25 cellular contexts compared by ENCODE assay signal in genomic region chr10:113100299-113100680, GRCh38.
"Had no signal": no experiment of that assay in that cellular context is flagged by ENCODE, and none has a peak within 500 bp of the region (broad histone marks: within the 10 kb centered on the region; RNA-seq: fewer than 3 reads in every experiment).

No MANE protein-coding gene starts in this region.

- H3K36me3 ChIP-seq: gastrocnemius medialis, ovary, sigmoid colon, tibial nerve, vagina had no signal

- H3K27me3 ChIP-seq: body of pancreas, dorsolateral prefrontal cortex, gastrocnemius medialis, ovary, sigmoid colon, tibial nerve, vagina had no signal

- H3K36me3 Mint-ChIP-seq: memory B cell, T-cell had no signal

- H3K27ac Mint-ChIP-seq: activated B cell treated with CpG ODN at 0.5 μM for 24 hours; activated CD4-positive, alpha-beta T cell treated with anti-CD3 and anti-CD28 coated beads, Interleukin-2, amount 10 ng/mL, durations not matched to agents 24 days and 14 days; activated CD8-positive, alpha-beta T cell treated with anti-CD3 and anti-CD28 coated beads for 36 hours; activated naive CD8-positive, alpha-beta T cell treated with anti-CD3 and anti-CD28 coated beads, Interleukin-2, amount 10 ng/mL, durations not matched to agents 7 days and 5 days; activated T-helper 17 cell treated with anti-CD3 and anti-CD28 coated beads, Interleukin-2, amount 50 U/mL, for 72 hours; memory B cell; naive thymus-derived CD4-positive, alpha-beta T cell; T-cell had no signal

- H3K9me3 Mint-ChIP-seq: activated B cell treated with CpG ODN at 0.5 μM for 24 hours; activated CD4-positive, alpha-beta T cell treated with anti-CD3 and anti-CD28 coated beads, Interleukin-2, amount 10 ng/mL, durations not matched to agents 24 days and 14 days; activated CD8-positive, alpha-beta T cell treated with anti-CD3 and anti-CD28 coated beads for 36 hours; activated T-helper 17 cell treated with anti-CD3 and anti-CD28 coated beads, Interleukin-2, amount 50 U/mL, for 72 hours; memory B cell; naive thymus-derived CD4-positive, alpha-beta T cell; T-cell had no signal

- H3K4me3 Mint-ChIP-seq: activated B cell treated with CpG ODN at 0.5 μM for 24 hours; activated CD4-positive, alpha-beta T cell treated with anti-CD3 and anti-CD28 coated beads, Interleukin-2, amount 10 ng/mL, durations not matched to agents 24 days and 14 days; activated CD8-positive, alpha-beta T cell treated with anti-CD3 and anti-CD28 coated beads for 36 hours; activated naive CD8-positive, alpha-beta T cell treated with anti-CD3 and anti-CD28 coated beads, Interleukin-2, amount 10 ng/mL, durations not matched to agents 7 days and 5 days; activated T-helper 17 cell treated with anti-CD3 and anti-CD28 coated beads, Interleukin-2, amount 50 U/mL, for 72 hours; memory B cell; naive thymus-derived CD4-positive, alpha-beta T cell; T-cell had no signal

- DNase-seq: activated B cell treated with CpG ODN at 0.5 μM for 24 hours; activated CD4-positive, alpha-beta T cell treated with anti-CD3 and anti-CD28 coated beads, Interleukin-2, amount 10 ng/mL, durations not matched to agents 24 days and 14 days; activated CD8-positive, alpha-beta T cell treated with anti-CD3 and anti-CD28 coated beads for 36 hours; activated naive CD4-positive, alpha-beta T cell; activated naive CD8-positive, alpha-beta T cell treated with anti-CD3 and anti-CD28 coated beads, Interleukin-2, amount 10 ng/mL, durations not matched to agents 7 days and 5 days; activated T-cell treated with anti-CD3 and anti-CD28 coated beads, Interleukin-2, amount 50 U/mL, for 1 hour; amygdala; central memory CD4-positive, alpha-beta T cell; dorsolateral prefrontal cortex; erythroblast; gastrocnemius medialis; head of caudate nucleus; kidney; left ventricle myocardium superior; naive thymus-derived CD4-positive, alpha-beta T cell; sigmoid colon; stimulated activated naive CD4-positive, alpha-beta T cell; substantia nigra had no signal

- H3K27me3 Mint-ChIP-seq: activated CD8-positive, alpha-beta T cell treated with anti-CD3 and anti-CD28 coated beads for 36 hours; activated T-helper 17 cell treated with anti-CD3 and anti-CD28 coated beads, Interleukin-2, amount 50 U/mL, for 72 hours; T-cell had no signal

- H3K9me3 ChIP-seq: body of pancreas, gastrocnemius medialis, ovary, sigmoid colon, tibial nerve, vagina had no signal

- H3K4me1 Mint-ChIP-seq: activated B cell treated with CpG ODN at 0.5 μM for 24 hours; activated CD4-positive, alpha-beta T cell treated with anti-CD3 and anti-CD28 coated beads, Interleukin-2, amount 10 ng/mL, durations not matched to agents 24 days and 14 days; activated naive CD8-positive, alpha-beta T cell treated with anti-CD3 and anti-CD28 coated beads, Interleukin-2, amount 10 ng/mL, durations not matched to agents 7 days and 5 days; activated T-helper 17 cell treated with anti-CD3 and anti-CD28 coated beads, Interleukin-2, amount 50 U/mL, for 72 hours; memory B cell had no signal

- H3K27ac ChIP-seq: dorsolateral prefrontal cortex, gastrocnemius medialis, ovary, tibial nerve, vagina had no signal

- H3K4me3 ChIP-seq: body of pancreas, dorsolateral prefrontal cortex, gastrocnemius medialis, ovary, sigmoid colon, tibial nerve, vagina had no signal

- ATAC-seq: activated CD8-positive, alpha-beta T cell treated with anti-CD3 and anti-CD28 coated beads for 36 hours; activated T-helper 17 cell treated with anti-CD3 and anti-CD28 coated beads, Interleukin-2, amount 50 U/mL, for 72 hours; body of pancreas; gastrocnemius medialis; left ventricle myocardium superior; T-cell had no signal
